18 cellular contexts compared by ENCODE assay signal in genomic region chr1:68962711-68963110, GRCh38.
DNase-seq lines count a peak whose midpoint lies in the region; ATAC-seq and TF ChIP-seq lines count a peak whose summit lies in the region.
"Had no signal": no experiment of that assay in that cellular context is flagged by ENCODE, and none has a peak within 500 bp of the region (broad histone marks: within the 10 kb centered on the region; RNA-seq: fewer than 3 reads in every experiment).

No MANE protein-coding gene starts in this region.

- H3K27ac Mint-ChIP-seq in nephron progenitor cell, result peak overlapping the region; percentile 23
- no peak overlapping the region for H3K27ac Mint-ChIP-seq in naive thymus-derived CD8-positive, alpha-beta T cell
- H3K27ac Mint-ChIP-seq: B cell; CD8-positive, alpha-beta T cell had no signal

- peaks cover 10% of the 10 kb centered on the region for H3K4me1 Mint-ChIP-seq in nephron progenitor cell
- no peaks in the 10 kb centered on the region for H3K4me1 Mint-ChIP-seq in naive thymus-derived CD8-positive, alpha-beta T cell
- H3K4me1 Mint-ChIP-seq: B cell; CD4-positive, CD25-positive, alpha-beta regulatory T cell had no signal

- no peaks in the 10 kb centered on the region for H3K36me3 Mint-ChIP-seq in nephron progenitor cell (ENCODE audit: low read depth)
- no peaks in the 10 kb centered on the region for H3K36me3 Mint-ChIP-seq in naive thymus-derived CD8-positive, alpha-beta T cell
- H3K36me3 Mint-ChIP-seq: CD4-positive, CD25-positive, alpha-beta regulatory T cell; CD8-positive, alpha-beta T cell had no signal

- H4K20me1 ChIP-seq in osteoblast (ENCODE audit: insufficient read depth, low read length), result no peaks in the 10 kb centered on the region
- H4K20me1 ChIP-seq: BLaER1 had no signal

- DNase-seq in astrocyte of the spinal cord (ENCODE audit: low read depth, low spot score) (peak; percentile 6), nephron progenitor cell (no peak), osteoblast (ENCODE audit: insufficient read length, low spot score, missing footprints) (peak; percentile 59), SIG-M5 (lab: John Stamatoyannopoulos, UW) (no peak)
- DNase-seq in naive thymus-derived CD8-positive, alpha-beta T cell, result no peak
- DNase-seq in activated CD8-positive, alpha-beta memory T cell treated with anti-CD3 and anti-CD28 coated beads, Interleukin-2, amount 50 U/mL, for 4 hours, result no peak
- DNase-seq: Caco-2; CD4-positive, CD25-positive, alpha-beta regulatory T cell; CD8-positive, alpha-beta T cell; DMS153; DMS79; GF-D8; GOT3; H7; HCEC 1CT had no signal

- in situ Hi-C loops in astrocyte of the spinal cord (cut with HindIII; ENCODE audit: low sequenced_read_pairs), result no loop called here

- POLR2A ChIA-PET in naive thymus-derived CD8-positive, alpha-beta T cell (lab: Charles Lee), result no interaction called here

- no peaks in the 10 kb centered on the region for H3K4me1 ChIP-seq in osteoblast (ENCODE audit: insufficient read depth, low read length)
- H3K4me1 ChIP-seq: Caco-2 had no signal

- no peak for ATAC-seq in naive thymus-derived CD8-positive, alpha-beta T cell
- ATAC-seq: CD8-positive, alpha-beta T cell had no signal

- no peaks in the 10 kb centered on the region for H3K79me2 ChIP-seq in osteoblast (ENCODE audit: insufficient read depth, low read length)

- no peaks in the 10 kb centered on the region for H3K9me3 ChIP-seq in osteoblast (ENCODE audit: low read depth, low read length)
- H3K9me3 ChIP-seq: BLaER1, Caco-2 had no signal

- H3K4me3 ChIP-seq in astrocyte of the spinal cord (ENCODE audit: low read depth, low read length) (no peak overlapping the region), osteoblast (ENCODE audit: insufficient read depth, low read length) (no peak overlapping the region)
- H3K4me3 ChIP-seq: BLaER1 had no signal

- H3K27me3 Mint-ChIP-seq in nephron progenitor cell (ENCODE audit: low read depth, poor library complexity), result peaks cover 5% of the 10 kb centered on the region
- H3K27me3 Mint-ChIP-seq in naive thymus-derived CD8-positive, alpha-beta T cell, result peaks cover 0 to 2% (median 0%) of the 10 kb centered on the region in 5 donors
- H3K27me3 Mint-ChIP-seq: B cell; CD4-positive, CD25-positive, alpha-beta regulatory T cell had no signal

- TF ChIP-seq CTCF in astrocyte of the spinal cord (IDR thresholded peaks at IDR 0.05; ENCODE audit: low read depth, low read length), result no peak
- TF ChIP-seq CTCF in nephron progenitor cell (IDR thresholded peaks at IDR 0.05), result no peak
- TF ChIP-seq CTCF in osteoblast (IDR thresholded peaks at IDR 0.05; ENCODE audit: extremely low read depth, low read depth, low read length), result no peak

- H3K4me3 Mint-ChIP-seq in nephron progenitor cell, result no peak overlapping the region
- no peak overlapping the region for H3K4me3 Mint-ChIP-seq in naive thymus-derived CD8-positive, alpha-beta T cell
- H3K4me3 Mint-ChIP-seq: B cell; CD4-positive, CD25-positive, alpha-beta regulatory T cell; CD8-positive, alpha-beta T cell had no signal

- no peaks in the 10 kb centered on the region for H3K9me3 Mint-ChIP-seq in nephron progenitor cell
- H3K9me3 Mint-ChIP-seq in naive thymus-derived CD8-positive, alpha-beta T cell, result peaks cover 0 to 11% (median 4%) of the 10 kb centered on the region in 9 donors

- H3K27ac ChIP-seq in osteoblast (ENCODE audit: low read depth, low read length), result no peak overlapping the region
- H3K27ac ChIP-seq: BLaER1, C4-2B had no signal

- H3K4me2 ChIP-seq in osteoblast (ENCODE audit: insufficient read depth, low read length), result no peak overlapping the region
- H3K4me2 ChIP-seq: BLaER1 had no signal

- H3K36me3 ChIP-seq in osteoblast (ENCODE audit: insufficient read depth, low read length), result no peaks in the 10 kb centered on the region
- H3K36me3 ChIP-seq: BLaER1 had no signal

- H2AFZ ChIP-seq in osteoblast (ENCODE audit: low read length), result no peak overlapping the region

- H3K27me3 ChIP-seq in osteoblast (ENCODE audit: insufficient read depth, low read length), result no peaks in the 10 kb centered on the region
- H3K27me3 ChIP-seq: BLaER1 had no signal

Comparison
In these comparisons a context has a peak if more than half of its experiments do, and no peak if none do; other contexts are left out.
1. DNase-seq: peak in astrocyte of the spinal cord (single experiment) and osteoblast (single experiment); none in nephron progenitor cell (single experiment), SIG-M5 (single experiment), naive thymus-derived CD8-positive, alpha-beta T cell (0 of 10) and activated CD8-positive, alpha-beta memory T cell treated with anti-CD3 and anti-CD28 coated beads, Interleukin-2, amount 50 U/mL, for 4 hours (single experiment).